Comparison of ENCODE assay signal across 10 cellular contexts in the genomic region with DNA sequence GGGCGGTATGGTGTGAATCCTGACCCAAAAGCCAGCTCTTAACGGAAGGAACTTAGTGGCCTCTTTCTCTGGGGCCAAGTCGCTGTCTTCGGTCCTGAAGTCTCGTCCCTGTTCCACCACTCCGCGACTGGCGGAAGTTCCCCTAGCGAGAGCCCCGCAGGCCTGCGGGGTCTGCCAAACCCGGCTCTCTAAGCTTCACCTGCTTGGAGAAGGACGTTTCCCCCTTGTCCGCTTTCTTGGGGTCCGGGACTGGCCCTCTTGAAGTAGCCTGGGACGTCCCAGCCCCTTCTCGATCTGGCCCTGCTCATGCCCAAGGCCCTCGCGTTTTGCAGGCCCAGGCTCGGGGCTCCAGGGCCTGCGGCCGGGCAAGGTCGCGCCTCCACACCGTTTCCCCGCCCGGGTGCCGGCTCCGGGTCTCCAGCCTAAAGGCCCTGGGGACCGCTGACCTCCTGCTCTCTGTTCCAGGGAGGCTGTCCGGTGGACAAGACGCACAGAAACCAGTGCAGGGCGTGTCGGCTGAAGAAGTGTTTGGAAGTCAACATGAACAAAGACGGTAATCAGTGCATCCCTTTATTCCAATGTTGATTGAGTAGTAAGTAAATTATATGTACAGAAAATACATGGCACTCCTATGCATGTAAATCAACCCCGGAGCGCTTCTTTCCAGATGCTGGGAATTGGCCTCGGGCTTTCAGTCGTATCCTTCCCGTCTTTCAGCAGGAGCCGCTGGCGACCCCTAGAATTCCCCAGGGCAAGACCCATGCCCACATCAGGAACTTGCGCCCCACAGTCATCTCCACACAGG. TPM values are rescaled to one million over a fixed set of nuclear protein-coding genes. Genes with fewer than 3 reads are reported as not detected.
A peak's percentile ranks its signal among the peaks of the same experiment; 100 is the strongest.
DNase-seq lines count a peak whose midpoint lies in the region; ATAC-seq, FAIRE-seq and TF ChIP-seq lines count a peak whose summit lies in the region.
"Had no signal": no experiment of that assay in that cellular context is flagged by ENCODE, and none has a peak within 500 bp of the region (broad histone marks: within the 10 kb centered on the region; RNA-seq: fewer than 3 reads in every experiment).

No MANE protein-coding gene starts in this region.

- peaks cover 3 to 60% of the 10 kb centered on the region in 2 experiments; a peak in 3 of 5 replicates for H3K27me3 ChIP-seq in HepG2 (ENCODE audit: control insufficient read depth in 1 of 2, insufficient read depth in 2 of 2, low read length in 2 of 2)

- TF ChIP-seq EP300 in HepG2 (IDR thresholded peaks at IDR 0.05; ENCODE audit: low read depth in 2 of 2, low read length in 2 of 2) (no peak), HepG2 (CRISPR knock-in tag; IDR thresholded peaks at IDR 0.05; ENCODE audit: borderline replicate concordance) (no peak)

- no peak for FAIRE-seq in HepG2 (lab: Jason Lieb, UNC)
- FAIRE-seq: frontal cortex had no signal

- intact Hi-C loops in HepG2 (cut with micrococcal nuclease; ENCODE audit: unreplicated experiment) (loop anchor here (1.0 kb wide), 1 partner anchor 318 kb away; no protein-coding TSS in a partner anchor), left colon (cut with DNase I, micrococcal nuclease) (no loop called here)

- no peak for TF ChIP-seq CTCF in HEK293 (tag by site-specific recombination; IDR thresholded peaks at IDR 0.05)
- TF ChIP-seq CTCF in astrocyte of the cerebellum (IDR thresholded peaks at IDR 0.05; ENCODE audit: low read depth, low read length, missing control alignments) = no peak
- no peak for TF ChIP-seq CTCF in HepG2 (CRISPR knock-in tag; IDR thresholded peaks at IDR 0.05)

- H2AFZ ChIP-seq in HepG2 (ENCODE audit: low read length) = no peak overlapping the region

- no peak overlapping the region for H3K4me3 ChIP-seq in HEK293 (ENCODE audit: low read depth, low read length)
- no peak overlapping the region for H3K4me3 ChIP-seq in astrocyte of the cerebellum (ENCODE audit: low read depth, low read length)
- no peak overlapping the region for H3K4me3 ChIP-seq in HepG2 (replicated peaks in 1 of 3; ENCODE audit: insufficient read depth in 1 of 3, low read depth in 2 of 3, low read length in 3 of 3)

- no peaks in the 10 kb centered on the region for H3K79me2 ChIP-seq in HepG2 (ENCODE audit: insufficient read depth, low read length)

- H3K9me3 ChIP-seq in HEK293 (ENCODE audit: control insufficient read depth, insufficient read depth, low read depth, low read length) (no peaks in the 10 kb centered on the region), HepG2 (ENCODE audit: low read length) (no peaks in the 10 kb centered on the region)

- no peak overlapping the region for H3K4me2 ChIP-seq in HepG2 (ENCODE audit: low read depth, low read length)

- H3K9ac ChIP-seq in HepG2 (ENCODE audit: insufficient read depth, low read depth, low read length) = no peak overlapping the region

- no peak overlapping the region for H3K27ac ChIP-seq in HEK293 (ENCODE audit: extremely low read depth, low read depth, low read length)
- no peak overlapping the region for H3K27ac ChIP-seq in HepG2 (ENCODE audit: extremely low read length, insufficient read depth, low read length)

- POLR2A ChIA-PET in HEK293 (lab: Yijun Ruan, JAX) (no interaction called here), HepG2 (lab: Yijun Ruan, JAX) (no interaction called here)

- 75% methylated on average over 26 of the region's 43 CpGs for WGBS in HepG2 (ENCODE audit: low lambda C conversion rate)

- DNase-seq in AG08395 (ENCODE audit: low spot score) (peak; percentile 57), astrocyte of the cerebellum (ENCODE audit: low read depth) (peak; percentile 5), HepG2 (ENCODE audit: low spot score) (no peak), left colon (no peak), NCI-H345 (lab: John Stamatoyannopoulos, UW) (no peak), anterior cingulate cortex (lab: John Stamatoyannopoulos, UW) (no peak)
- DNase-seq: MM.1S had no signal

- no peak for TF ChIP-seq RAD21 in HepG2 (CRISPR knock-in tag; IDR thresholded peaks at IDR 0.05)

- H3K36me3 ChIP-seq in HEK293 (ENCODE audit: control insufficient read depth in 2 of 2, insufficient read depth in 1 of 2, low read length in 2 of 2) (no peaks in the 10 kb centered on the region), HepG2 (replicated peaks in 1 of 2; ENCODE audit: control insufficient read depth in 1 of 2, insufficient read depth in 2 of 2, low read length in 2 of 2) (no peaks in the 10 kb centered on the region)

- H3K4me1 ChIP-seq in HEK293 (ENCODE audit: control insufficient read depth, insufficient read depth, low read length) (no peaks in the 10 kb centered on the region), HepG2 (ENCODE audit: insufficient read depth, low read length) (peaks cover 19% of the 10 kb centered on the region)

- ATAC-seq in HepG2 (no peak), HG02840 (IDR thresholded peaks at IDR 0.05; ENCODE audit: low FRiP score, unreplicated experiment) (no peak), left colon (no peak)

- no TSS peak for BruUV-seq in HepG2 (replicated peaks; lab: Mats Ljungman, UMichigan)

- no peaks in the 10 kb centered on the region for H4K20me1 ChIP-seq in HepG2 (ENCODE audit: insufficient read depth, low read length)

- in situ Hi-C loops in astrocyte of the cerebellum (cut with HindIII; ENCODE audit: low sequenced_read_pairs) = no loop called here
- in situ Hi-C loops in HepG2 (cut with HindIII; ENCODE audit: extremely low pct_ligation_motif_present, low pct_unique_long_range_greater_than_20kb) = no loop called here

- TF ChIP-seq POLR2A in HepG2 (IDR thresholded peaks at IDR 0.05; ENCODE audit: insufficient read depth in 1 of 2, low read depth in 2 of 2, low read length in 2 of 2) = no peak

- CTCF ChIA-PET in HEK293 (lab: Yijun Ruan, JAX) = interaction anchor here (1.0 to 1.1 kb wide), 2 partner anchors 58 to 318 kb away, joined by 3 to 4 read pairs; no protein-coding TSS in a partner anchor
- CTCF ChIA-PET in HepG2 (lab: Yijun Ruan, JAX; ENCODE audit: low intra/inter-chr PET ratio, low total read pairs) = no interaction called here

TF ChIP-seq in HepG2, 621 proteins besides CTCF, POLR2A, EP300 and RAD21 (continues in another document):
- TF ChIP-seq, protein P1, sequence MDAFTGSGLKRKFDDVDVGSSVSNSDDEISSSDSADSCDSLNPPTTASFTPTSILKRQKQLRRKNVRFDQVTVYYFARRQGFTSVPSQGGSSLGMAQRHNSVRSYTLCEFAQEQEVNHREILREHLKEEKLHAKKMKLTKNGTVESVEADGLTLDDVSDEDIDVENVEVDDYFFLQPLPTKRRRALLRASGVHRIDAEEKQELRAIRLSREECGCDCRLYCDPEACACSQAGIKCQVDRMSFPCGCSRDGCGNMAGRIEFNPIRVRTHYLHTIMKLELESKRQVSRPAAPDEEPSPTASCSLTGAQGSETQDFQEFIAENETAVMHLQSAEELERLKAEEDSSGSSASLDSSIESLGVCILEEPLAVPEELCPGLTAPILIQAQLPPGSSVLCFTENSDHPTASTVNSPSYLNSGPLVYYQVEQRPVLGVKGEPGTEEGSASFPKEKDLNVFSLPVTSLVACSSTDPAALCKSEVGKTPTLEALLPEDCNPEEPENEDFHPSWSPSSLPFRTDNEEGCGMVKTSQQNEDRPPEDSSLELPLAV (CRISPR knock-in tag; conservative IDR thresholded peaks at IDR 0.05; ENCODE audit: low read depth) = no peak
- no peak for TF ChIP-seq KDM4B (CRISPR knock-in tag; IDR thresholded peaks at IDR 0.05)
- TF ChIP-seq, protein P2, sequence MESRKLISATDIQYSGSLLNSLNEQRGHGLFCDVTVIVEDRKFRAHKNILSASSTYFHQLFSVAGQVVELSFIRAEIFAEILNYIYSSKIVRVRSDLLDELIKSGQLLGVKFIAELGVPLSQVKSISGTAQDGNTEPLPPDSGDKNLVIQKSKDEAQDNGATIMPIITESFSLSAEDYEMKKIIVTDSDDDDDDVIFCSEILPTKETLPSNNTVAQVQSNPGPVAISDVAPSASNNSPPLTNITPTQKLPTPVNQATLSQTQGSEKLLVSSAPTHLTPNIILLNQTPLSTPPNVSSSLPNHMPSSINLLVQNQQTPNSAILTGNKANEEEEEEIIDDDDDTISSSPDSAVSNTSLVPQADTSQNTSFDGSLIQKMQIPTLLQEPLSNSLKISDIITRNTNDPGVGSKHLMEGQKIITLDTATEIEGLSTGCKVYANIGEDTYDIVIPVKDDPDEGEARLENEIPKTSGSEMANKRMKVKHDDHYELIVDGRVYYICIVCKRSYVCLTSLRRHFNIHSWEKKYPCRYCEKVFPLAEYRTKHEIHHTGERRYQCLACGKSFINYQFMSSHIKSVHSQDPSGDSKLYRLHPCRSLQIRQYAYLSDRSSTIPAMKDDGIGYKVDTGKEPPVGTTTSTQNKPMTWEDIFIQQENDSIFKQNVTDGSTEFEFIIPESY (CRISPR knock-in tag; IDR thresholded peaks at IDR 0.05) = peak; percentile 34; the same call in 1 of the 2 replicates

RNA-seq across cellular contexts. Expression of a gene that starts 8.8 kb away (rescaled TPM):
- not detected in 2 replicates for total RNA-seq in HepG2 (2016; rRNA removed; fragmentation: Illumina TruSeq; extraction: Trizol)
- total RNA-seq in HepG2 (2016; cell fraction: cytosol; rRNA removed; fragmentation: Illumina TruSeq; extraction: Trizol; ENCODE audit: low read depth) = not detected in 2 replicates
- not detected in 2 replicates for total RNA-seq in HepG2 (2016; cell fraction: insoluble cytoplasmic fraction; rRNA removed; fragmentation: Illumina TruSeq; extraction: Trizol)
- total RNA-seq in HepG2 (2016; cell fraction: membrane; rRNA removed; fragmentation: Illumina TruSeq; extraction: Trizol) = not detected in 2 replicates
- total RNA-seq in HepG2 (2016; cell fraction: nucleus; rRNA removed; fragmentation: Illumina TruSeq; extraction: Trizol) = not detected in 2 replicates
- polyA plus RNA-seq in HepG2 (2011; rRNA removed) = not detected in 2 replicates
- not detected in 2 replicates for polyA plus RNA-seq in HepG2 (2011; cell fraction: cytosol; rRNA removed)
- polyA plus RNA-seq in HepG2 (2011; cell fraction: nucleus; rRNA removed) = not detected in 2 replicates
- polyA plus RNA-seq in HepG2 (2012) = not detected in 2 replicates
- not detected in 2 replicates for polyA plus RNA-seq in HepG2 (2016; cell fraction: cytosol; fragmentation: Illumina TruSeq; extraction: Trizol; ENCODE audit: low read depth)
- polyA plus RNA-seq in HepG2 (2016; cell fraction: insoluble cytoplasmic fraction; fragmentation: Illumina TruSeq; extraction: Trizol; ENCODE audit: low read depth) = not detected in 2 replicates
- polyA plus RNA-seq in HepG2 (2016; cell fraction: membrane; fragmentation: Illumina TruSeq; extraction: Trizol; ENCODE audit: low read depth) = not detected in 2 replicates
- polyA plus RNA-seq in HepG2 (2016; cell fraction: nucleus; fragmentation: Illumina TruSeq; extraction: Trizol; ENCODE audit: insufficient read depth, low read depth) = not detected in 2 replicates
- not detected in 2 replicates for polyA minus RNA-seq in HepG2 (2011; rRNA and poly(A)+ RNA removed; ENCODE audit: low replicate concordance)
- polyA minus RNA-seq in HepG2 (2011; cell fraction: cytosol; rRNA and poly(A)+ RNA removed) = not detected in 2 replicates
- not detected in 2 replicates for polyA minus RNA-seq in HepG2 (2011; cell fraction: nucleus; rRNA and poly(A)+ RNA removed)
- total RNA-seq in left colon = not detected

Comparison
In these comparisons a context has a peak if more than half of its experiments do, and no peak if none do; other contexts are left out.
1. DNase-seq: peak in AG08395 (single experiment) and astrocyte of the cerebellum (single experiment); none in HepG2 (single experiment), left colon (0 of 2), NCI-H345 (single experiment) and anterior cingulate cortex (0 of 58).